In the genomic region with DNA sequence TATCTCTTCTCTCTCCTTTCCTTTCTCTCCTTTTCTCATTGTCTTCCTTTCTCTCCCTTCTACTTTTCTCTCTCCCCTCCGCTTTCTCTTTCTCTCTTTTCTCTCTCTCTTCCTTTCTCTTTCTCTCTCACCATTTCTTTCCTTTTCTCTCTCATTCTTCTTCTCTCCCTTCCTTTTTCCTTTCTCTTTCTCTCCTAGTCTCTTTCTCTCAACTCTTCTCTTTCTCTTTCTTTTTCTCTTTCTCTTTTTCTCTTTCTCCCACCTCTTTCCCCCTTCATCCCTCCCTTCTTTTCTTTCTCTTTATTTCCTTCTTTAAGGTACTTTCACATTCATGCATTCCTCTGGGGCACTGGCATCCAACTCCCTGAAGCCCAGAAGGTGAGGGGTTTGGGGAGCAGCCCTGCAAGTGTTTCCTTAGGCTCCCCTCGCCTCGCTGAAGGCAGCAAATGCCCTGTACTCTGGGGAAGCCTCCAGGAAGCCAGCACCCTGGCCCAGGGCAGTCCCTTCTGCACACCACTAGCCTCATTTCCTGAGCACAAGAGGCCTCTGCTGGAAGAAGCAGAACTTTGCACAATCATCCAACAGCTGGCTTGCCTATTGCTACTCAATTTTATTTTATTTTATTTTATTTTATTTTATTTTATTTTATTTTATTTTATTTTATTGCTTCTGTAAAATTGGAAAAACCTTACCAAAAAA, we compare ENCODE assay signal across 8 cellular contexts.
DNase-seq lines count a peak whose midpoint lies in the region; ATAC-seq, FAIRE-seq and TF ChIP-seq lines count a peak whose summit lies in the region.

No MANE protein-coding gene starts in this region.

- peaks cover 1 to 25% (median 22%) of the 10 kb centered on the region in 4 donors for H3K4me1 Mint-ChIP-seq in CD4-positive, CD25-positive, alpha-beta regulatory T cell
- H3K4me1 Mint-ChIP-seq in activated naive CD8-positive, alpha-beta T cell treated with anti-CD3 and anti-CD28 coated beads, Interleukin-2, amount 50 U/mL, for 24 hours: peaks cover 66% of the 10 kb centered on the region

- H3K9ac ChIP-seq in kidney (ENCODE audit: low read length in 2 of 2): no peak overlapping the region

- H3K9me3 Mint-ChIP-seq in CD4-positive, CD25-positive, alpha-beta regulatory T cell: no peaks in the 10 kb centered on the region
- no peaks in the 10 kb centered on the region for H3K9me3 Mint-ChIP-seq in activated naive CD8-positive, alpha-beta T cell treated with anti-CD3 and anti-CD28 coated beads, Interleukin-2, amount 50 U/mL, for 24 hours

- H3K27me3 Mint-ChIP-seq in CD4-positive, CD25-positive, alpha-beta regulatory T cell: peaks cover 4% of the 10 kb centered on the region
- H3K27me3 Mint-ChIP-seq in activated naive CD8-positive, alpha-beta T cell treated with anti-CD3 and anti-CD28 coated beads, Interleukin-2, amount 50 U/mL, for 24 hours: no peaks in the 10 kb centered on the region

- no peaks in the 10 kb centered on the region for H3K27me3 ChIP-seq in CD4-positive, CD25-positive, alpha-beta regulatory T cell (ENCODE audit: control insufficient read depth, insufficient read depth, low read length)
- H3K27me3 ChIP-seq in stomach: no peaks in the 10 kb centered on the region

- 44 to 66% (median 56%) methylated on average over 3 of the region's 3 CpGs for WGBS in stomach, 5 donors

- peak overlapping the region; percentile 48 to 88 (median 78) for H3K27ac Mint-ChIP-seq in CD4-positive, CD25-positive, alpha-beta regulatory T cell
- H3K27ac Mint-ChIP-seq in activated naive CD8-positive, alpha-beta T cell treated with anti-CD3 and anti-CD28 coated beads, Interleukin-2, amount 50 U/mL, for 24 hours: peak overlapping the region; percentile 57

- FAIRE-seq in kidney (lab: Jason Lieb, UNC): no peak

- peak; percentile 68 for TF ChIP-seq CTCF in kidney (IDR thresholded peaks at IDR 0.05; ENCODE audit: borderline replicate concordance, extremely low read depth, insufficient read depth)
- TF ChIP-seq CTCF in stomach (IDR thresholded peaks at IDR 0.05): peak in 2 of 7 experiments; percentile 27 to 44

- peak; percentile 91 to 93 for ATAC-seq in CD4-positive, CD25-positive, alpha-beta regulatory T cell (ENCODE audit: low read depth in 2 of 2)
- ATAC-seq in GM19324 (IDR thresholded peaks at IDR 0.05; ENCODE audit: low FRiP score, unreplicated experiment): peak; percentile 73
- ATAC-seq in HG03139 (IDR thresholded peaks at IDR 0.05; ENCODE audit: unreplicated experiment): peak; percentile 95
- peak; percentile 44; the same call in 2 of the 3 replicates for ATAC-seq in SK-N-SH treated with all-trans-retinoic acid at 6 μM for 48 hours
- peak; percentile 86 for ATAC-seq in activated naive CD8-positive, alpha-beta T cell treated with anti-CD3 and anti-CD28 coated beads, Interleukin-2, amount 50 U/mL, for 24 hours

- intact Hi-C loops in kidney (cut with DNase I): loop anchor here (10.0 kb wide), 1 partner anchor 181 kb away; no protein-coding TSS in a partner anchor
- intact Hi-C loops in stomach (cut with DNase I; ENCODE audit: low total_unique reads): loop anchor here (10.0 kb wide), 2 partner anchors 171 to 379 kb away; no protein-coding TSS in a partner anchor

- H3K27ac ChIP-seq in CD4-positive, CD25-positive, alpha-beta regulatory T cell (ENCODE audit: insufficient read depth, low read length, poor library complexity, severe bottlenecking): no peak overlapping the region
- H3K27ac ChIP-seq in kidney (ENCODE audit: low read depth in 2 of 2, low read length in 2 of 2) (no peak overlapping the region), stomach (no peak overlapping the region)

- no peak for TF ChIP-seq POLR2A in stomach (IDR thresholded peaks at IDR 0.05)

- no peak for TF ChIP-seq EP300 in stomach (IDR thresholded peaks at IDR 0.05)

- H3K36me3 ChIP-seq in CD4-positive, CD25-positive, alpha-beta regulatory T cell (ENCODE audit: control insufficient read depth, insufficient read depth, low read length): no peaks in the 10 kb centered on the region
- H3K36me3 ChIP-seq in kidney (ENCODE audit: control insufficient read depth in 1 of 2, insufficient read depth in 2 of 2, low read length in 2 of 2) (no peaks in the 10 kb centered on the region), stomach (no peaks in the 10 kb centered on the region)

- DNase-seq in CD4-positive, CD25-positive, alpha-beta regulatory T cell: peak; percentile 36 to 89 (median 72)
- peak; percentile 65 for DNase-seq in activated naive CD8-positive, alpha-beta T cell treated with anti-CD3 and anti-CD28 coated beads, Interleukin-2, amount 50 U/mL, for 24 hours
- DNase-seq in kidney (peak; percentile 79), stomach (peak; percentile 54), COLO668 (lab: John Stamatoyannopoulos, UW; ENCODE audit: unreplicated experiment) (no peak)

- H3K4me1 ChIP-seq in CD4-positive, CD25-positive, alpha-beta regulatory T cell (ENCODE audit: control insufficient read depth, insufficient read depth, low read length, poor library complexity, severe bottlenecking): peaks cover 6% of the 10 kb centered on the region
- H3K4me1 ChIP-seq in kidney (ENCODE audit: control insufficient read depth in 1 of 2, insufficient read depth in 1 of 2, low read depth in 1 of 2, low read length in 2 of 2) (peaks cover 2 to 6% of the 10 kb centered on the region in 2 donors), stomach (peaks cover 7 to 32% (median 10%) of the 10 kb centered on the region in 4 donors)

- no peaks in the 10 kb centered on the region for H3K36me3 Mint-ChIP-seq in CD4-positive, CD25-positive, alpha-beta regulatory T cell
- no peaks in the 10 kb centered on the region for H3K36me3 Mint-ChIP-seq in activated naive CD8-positive, alpha-beta T cell treated with anti-CD3 and anti-CD28 coated beads, Interleukin-2, amount 50 U/mL, for 24 hours (ENCODE audit: low read depth)

- H3K4me3 Mint-ChIP-seq in CD4-positive, CD25-positive, alpha-beta regulatory T cell: peak overlapping the region in 3 of 4 donors; percentile 31 to 60 (median 59)
- H3K4me3 Mint-ChIP-seq in activated naive CD8-positive, alpha-beta T cell treated with anti-CD3 and anti-CD28 coated beads, Interleukin-2, amount 50 U/mL, for 24 hours: peak overlapping the region; percentile 64

- no peaks in the 10 kb centered on the region for H3K9me3 ChIP-seq in CD4-positive, CD25-positive, alpha-beta regulatory T cell (ENCODE audit: control insufficient read depth in 2 of 2, low read length in 2 of 2)
- H3K9me3 ChIP-seq in kidney (ENCODE audit: control insufficient read depth in 1 of 2, low read length in 2 of 2): no peaks in the 10 kb centered on the region
- H3K9me3 ChIP-seq in stomach: no peaks in the 10 kb centered on the region

- H3K4me3 ChIP-seq in CD4-positive, CD25-positive, alpha-beta regulatory T cell (ENCODE audit: low read depth, low read length): peak overlapping the region; percentile 4
- H3K4me3 ChIP-seq in kidney (ENCODE audit: low read length in 2 of 2) (peak overlapping the region in 1 of 2 donors; percentile 8), stomach (no peak overlapping the region)

TF ChIP-seq in SK-N-SH treated with all-trans-retinoic acid at 6 μM for 48 hours, 23 proteins besides CTCF, POLR2A, EP300 and RAD21 (continues in another document):
- no peak for TF ChIP-seq CSDC2 (CRISPR knock-in tag; IDR thresholded peaks at IDR 0.05)
- TF ChIP-seq, protein P1, sequence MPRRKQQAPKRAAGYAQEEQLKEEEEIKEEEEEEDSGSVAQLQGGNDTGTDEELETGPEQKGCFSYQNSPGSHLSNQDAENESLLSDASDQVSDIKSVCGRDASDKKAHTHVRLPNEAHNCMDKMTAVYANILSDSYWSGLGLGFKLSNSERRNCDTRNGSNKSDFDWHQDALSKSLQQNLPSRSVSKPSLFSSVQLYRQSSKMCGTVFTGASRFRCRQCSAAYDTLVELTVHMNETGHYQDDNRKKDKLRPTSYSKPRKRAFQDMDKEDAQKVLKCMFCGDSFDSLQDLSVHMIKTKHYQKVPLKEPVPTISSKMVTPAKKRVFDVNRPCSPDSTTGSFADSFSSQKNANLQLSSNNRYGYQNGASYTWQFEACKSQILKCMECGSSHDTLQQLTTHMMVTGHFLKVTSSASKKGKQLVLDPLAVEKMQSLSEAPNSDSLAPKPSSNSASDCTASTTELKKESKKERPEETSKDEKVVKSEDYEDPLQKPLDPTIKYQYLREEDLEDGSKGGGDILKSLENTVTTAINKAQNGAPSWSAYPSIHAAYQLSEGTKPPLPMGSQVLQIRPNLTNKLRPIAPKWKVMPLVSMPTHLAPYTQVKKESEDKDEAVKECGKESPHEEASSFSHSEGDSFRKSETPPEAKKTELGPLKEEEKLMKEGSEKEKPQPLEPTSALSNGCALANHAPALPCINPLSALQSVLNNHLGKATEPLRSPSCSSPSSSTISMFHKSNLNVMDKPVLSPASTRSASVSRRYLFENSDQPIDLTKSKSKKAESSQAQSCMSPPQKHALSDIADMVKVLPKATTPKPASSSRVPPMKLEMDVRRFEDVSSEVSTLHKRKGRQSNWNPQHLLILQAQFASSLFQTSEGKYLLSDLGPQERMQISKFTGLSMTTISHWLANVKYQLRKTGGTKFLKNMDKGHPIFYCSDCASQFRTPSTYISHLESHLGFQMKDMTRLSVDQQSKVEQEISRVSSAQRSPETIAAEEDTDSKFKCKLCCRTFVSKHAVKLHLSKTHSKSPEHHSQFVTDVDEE (CRISPR knock-in tag; IDR thresholded peaks at IDR 0.05): no peak
- no peak for TF ChIP-seq SNAI2 (CRISPR knock-in tag; IDR thresholded peaks at IDR 0.05)
- TF ChIP-seq ZNF70 (CRISPR knock-in tag; IDR thresholded peaks at IDR 0.05): no peak
- TF ChIP-seq, protein P2, sequence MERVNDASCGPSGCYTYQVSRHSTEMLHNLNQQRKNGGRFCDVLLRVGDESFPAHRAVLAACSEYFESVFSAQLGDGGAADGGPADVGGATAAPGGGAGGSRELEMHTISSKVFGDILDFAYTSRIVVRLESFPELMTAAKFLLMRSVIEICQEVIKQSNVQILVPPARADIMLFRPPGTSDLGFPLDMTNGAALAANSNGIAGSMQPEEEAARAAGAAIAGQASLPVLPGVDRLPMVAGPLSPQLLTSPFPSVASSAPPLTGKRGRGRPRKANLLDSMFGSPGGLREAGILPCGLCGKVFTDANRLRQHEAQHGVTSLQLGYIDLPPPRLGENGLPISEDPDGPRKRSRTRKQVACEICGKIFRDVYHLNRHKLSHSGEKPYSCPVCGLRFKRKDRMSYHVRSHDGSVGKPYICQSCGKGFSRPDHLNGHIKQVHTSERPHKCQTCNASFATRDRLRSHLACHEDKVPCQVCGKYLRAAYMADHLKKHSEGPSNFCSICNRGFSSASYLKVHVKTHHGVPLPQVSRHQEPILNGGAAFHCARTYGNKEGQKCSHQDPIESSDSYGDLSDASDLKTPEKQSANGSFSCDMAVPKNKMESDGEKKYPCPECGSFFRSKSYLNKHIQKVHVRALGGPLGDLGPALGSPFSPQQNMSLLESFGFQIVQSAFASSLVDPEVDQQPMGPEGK (CRISPR knock-in tag; IDR thresholded peaks at IDR 0.05; ENCODE audit: borderline replicate concordance): no peak

Comparison
In these comparisons a context has a peak if more than half of its experiments do, and no peak if none do; other contexts are left out.
1. ATAC-seq: peak in every context shown above with its lines; median percentile 95 in HG03139; 92 in CD4-positive, CD25-positive, alpha-beta regulatory T cell; 86 in activated naive CD8-positive, alpha-beta T cell treated with anti-CD3 and anti-CD28 coated beads, Interleukin-2, amount 50 U/mL, for 24 hours; 73 in GM19324; 44 in SK-N-SH treated with all-trans-retinoic acid at 6 μM for 48 hours.